In the genomic region with DNA sequence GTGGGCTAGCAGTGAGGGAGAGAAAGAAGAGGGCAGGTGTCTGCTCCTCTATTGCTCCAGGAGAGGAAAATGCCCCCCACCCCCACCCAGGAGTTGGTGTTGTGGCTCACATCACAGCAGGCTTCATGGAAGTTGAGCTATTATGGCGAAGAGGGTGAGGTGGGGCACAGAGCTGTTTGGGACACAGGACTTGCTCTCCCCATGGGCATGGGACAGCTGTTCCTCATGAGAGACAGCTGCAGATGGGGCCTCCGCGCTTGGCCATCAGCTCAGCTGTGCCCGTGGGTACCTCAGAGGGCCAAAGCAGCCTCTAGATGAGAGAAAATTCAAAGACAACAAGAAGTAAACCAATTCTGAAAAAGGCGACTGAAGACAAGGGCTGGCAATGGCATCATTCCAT, we compare ENCODE assay signal across 17 cellular contexts.
DNase-seq lines count a peak whose midpoint lies in the region; ATAC-seq and TF ChIP-seq lines count a peak whose summit lies in the region.
"Had no signal": no experiment of that assay in that cellular context is flagged by ENCODE, and none has a peak within 500 bp of the region (broad histone marks: within the 10 kb centered on the region; RNA-seq: fewer than 3 reads in every experiment).

No MANE protein-coding gene starts in this region.

- H3K27ac Mint-ChIP-seq in stimulated activated naive CD8-positive, alpha-beta T cell treated with anti-CD3 and anti-CD28 coated beads, Interleukin-15, amount 100 ng/mL, for 72 hours: peak overlapping the region in 1 of 2 donors; percentile 91
- H3K27ac Mint-ChIP-seq in T-cell: peak overlapping the region; percentile 62 to 72

- POLR2A ChIA-PET in T-cell (lab: Charles Lee): no interaction called here

- intact Hi-C loops in esophagus squamous epithelium (cut with DNase I): no loop called here

- CTCF ChIA-PET in T-cell (lab: Charles Lee): interaction anchor here in 1 of 2 donors (1.0 kb wide), 1 partner anchor 167 kb away, joined by 3 read pairs; no protein-coding TSS in a partner anchor

- no peaks in the 10 kb centered on the region for H3K36me3 ChIP-seq in esophagus squamous epithelium
- H3K36me3 ChIP-seq: heart left ventricle had no signal

- peak overlapping the region; percentile 41 to 44 for H3K4me3 Mint-ChIP-seq in stimulated activated naive CD8-positive, alpha-beta T cell treated with anti-CD3 and anti-CD28 coated beads, Interleukin-15, amount 100 ng/mL, for 72 hours
- no peak overlapping the region for H3K4me3 Mint-ChIP-seq in T-cell

- no peaks in the 10 kb centered on the region for H3K9me3 ChIP-seq in esophagus squamous epithelium
- H3K9me3 ChIP-seq: heart left ventricle had no signal

- no peak for TF ChIP-seq CTCF in esophagus squamous epithelium (IDR thresholded peaks at IDR 0.05)

- H3K36me3 Mint-ChIP-seq in T-cell: peaks cover 22% of the 10 kb centered on the region

- 89 to 91% methylated on average over 2 to 4 of the region's 5 CpGs for WGBS in esophagus squamous epithelium, 2 donors

- no peak for ATAC-seq in stimulated activated naive CD8-positive, alpha-beta T cell treated with anti-CD3 and anti-CD28 coated beads, Interleukin-15, amount 100 ng/mL, for 72 hours
- no peak for ATAC-seq in stimulated activated naive CD8-positive, alpha-beta T cell treated with anti-CD3 and anti-CD28 coated beads, Interleukin-15, Interleukin-2, amounts not matched to agents 100 U/mL and 50 U/mL, for 24 hours
- no peak for ATAC-seq in T-cell (replicated peaks in 1 of 4)
- ATAC-seq in HG03354 (IDR thresholded peaks at IDR 0.05; ENCODE audit: poor library complexity, severe bottlenecking, unreplicated experiment): no peak
- no peak for ATAC-seq in GM19463 (IDR thresholded peaks at IDR 0.05; ENCODE audit: unreplicated experiment)
- ATAC-seq: heart left ventricle had no signal

- no peaks in the 10 kb centered on the region for H3K27me3 ChIP-seq in esophagus squamous epithelium
- H3K27me3 ChIP-seq: heart left ventricle had no signal

- H3K4me1 ChIP-seq in esophagus squamous epithelium: peaks cover 17 to 62% (median 18%) of the 10 kb centered on the region in 3 donors

- H3K27ac ChIP-seq in esophagus squamous epithelium: no peak overlapping the region

- no peak for DNase-seq in stimulated activated naive CD8-positive, alpha-beta T cell treated with anti-CD3 and anti-CD28 coated beads, Interleukin-15, amount 100 ng/mL, for 72 hours
- DNase-seq in stimulated activated naive CD8-positive, alpha-beta T cell treated with anti-CD3 and anti-CD28 coated beads, Interleukin-15, Interleukin-2, amounts not matched to agents 100 U/mL and 50 U/mL, for 24 hours: no peak
- no peak for DNase-seq in T-cell
- peak; percentile 89 for DNase-seq in myocyte (ENCODE audit: low read depth)
- no peak for DNase-seq in esophagus squamous epithelium (lab: John Stamatoyannopoulos, UW)
- no peak for DNase-seq in NK-92 treated with Interleukin-12 subunit alpha and Interleukin-12 subunit beta, amount 100 ng/mL, for 24 hours (lab: John Stamatoyannopoulos, UW)
- DNase-seq: COR-L47, EL, H7, heart left ventricle, NCI-H1694 treated with DMSO at 0.1 percent for 48 hours, NCI-H446 treated with DMSO at 0.1 percent for 48 hours, retina, SW 1271 had no signal

- no peak overlapping the region for H3K4me3 ChIP-seq in esophagus squamous epithelium
- H3K4me3 ChIP-seq: heart left ventricle had no signal

- TF ChIP-seq POLR2A in esophagus squamous epithelium (IDR thresholded peaks at IDR 0.05): no peak

- no peaks in the 10 kb centered on the region for H3K9me3 Mint-ChIP-seq in stimulated activated naive CD8-positive, alpha-beta T cell treated with anti-CD3 and anti-CD28 coated beads, Interleukin-15, amount 100 ng/mL, for 72 hours
- H3K9me3 Mint-ChIP-seq in T-cell: no peaks in the 10 kb centered on the region
- H3K9me3 Mint-ChIP-seq: stimulated activated naive CD8-positive, alpha-beta T cell treated with anti-CD3 and anti-CD28 coated beads, Interleukin-15, Interleukin-2, amounts not matched to agents 100 ng/mL and 50 ng/mL, for 24 hours had no signal

- no peaks in the 10 kb centered on the region for H3K27me3 Mint-ChIP-seq in stimulated activated naive CD8-positive, alpha-beta T cell treated with anti-CD3 and anti-CD28 coated beads, Interleukin-15, amount 100 ng/mL, for 72 hours
- H3K27me3 Mint-ChIP-seq in T-cell: no peaks in the 10 kb centered on the region
- H3K27me3 Mint-ChIP-seq: stimulated activated naive CD8-positive, alpha-beta T cell treated with anti-CD3 and anti-CD28 coated beads, Interleukin-15, Interleukin-2, amounts not matched to agents 100 ng/mL and 50 ng/mL, for 24 hours had no signal

- H3K4me1 Mint-ChIP-seq in stimulated activated naive CD8-positive, alpha-beta T cell treated with anti-CD3 and anti-CD28 coated beads, Interleukin-15, amount 100 ng/mL, for 72 hours: peaks cover 98% of the 10 kb centered on the region
- peaks cover 77 to 90% (median 82%) of the 10 kb centered on the region in 3 donors for H3K4me1 Mint-ChIP-seq in T-cell

Comparison
In these comparisons a context has a peak if more than half of its experiments do, and no peak if none do; other contexts are left out.
1. H3K4me3 Mint-ChIP-seq: peak in stimulated activated naive CD8-positive, alpha-beta T cell treated with anti-CD3 and anti-CD28 coated beads, Interleukin-15, amount 100 ng/mL, for 72 hours (2 of 2); none in T-cell (0 of 3).